28 cellular contexts compared by ENCODE assay signal in genomic region chr22:29668681-29669080, GRCh38. TPM values are rescaled to one million over a fixed set of nuclear protein-coding genes. Genes with fewer than 3 reads are reported as not detected.
A peak's percentile ranks its signal among the peaks of the same experiment; 100 is the strongest.
DNase-seq lines count a peak whose midpoint lies in the region; ATAC-seq, FAIRE-seq and TF ChIP-seq lines count a peak whose summit lies in the region.
"Had no signal": no experiment of that assay in that cellular context is flagged by ENCODE, and none has a peak within 500 bp of the region (broad histone marks: within the 10 kb centered on the region; RNA-seq: fewer than 3 reads in every experiment).

No MANE protein-coding gene starts in this region.

- H3K27ac Mint-ChIP-seq in stimulated activated effector memory CD8-positive, alpha-beta T cell treated with anti-CD3 and anti-CD28 coated beads, Interleukin-12 subunit alpha, Interleukin-12 subunit beta, amount 100 ng/mL, for 72 hours = no peak overlapping the region
- H3K27ac Mint-ChIP-seq: CD14-positive monocyte; CD4-positive, CD25-positive, alpha-beta regulatory T cell; CD8-positive, alpha-beta memory T cell had no signal

- TF ChIP-seq POLR2A in GM12891 (IDR thresholded peaks at IDR 0.05; ENCODE audit: low read depth, low read length) = no peak

- no peak for FAIRE-seq in GM12891 (lab: Jason Lieb, UNC)
- FAIRE-seq: A204.1, G401.6, GM12892, GM18507 had no signal

- H3K4me1 Mint-ChIP-seq in stimulated activated effector memory CD8-positive, alpha-beta T cell treated with anti-CD3 and anti-CD28 coated beads, Interleukin-12 subunit alpha, Interleukin-12 subunit beta, amount 100 ng/mL, for 72 hours = no peaks in the 10 kb centered on the region
- H3K4me1 Mint-ChIP-seq: CD14-positive monocyte; CD4-positive, CD25-positive, alpha-beta regulatory T cell; CD8-positive, alpha-beta memory T cell had no signal

- ATAC-seq in stimulated activated effector memory CD8-positive, alpha-beta T cell treated with anti-CD3 and anti-CD28 coated beads, Interleukin-12 subunit alpha, Interleukin-12 subunit beta, amount 100 ng/mL, for 72 hours = no peak

- peaks cover 89% of the 10 kb centered on the region for H3K36me3 Mint-ChIP-seq in stimulated activated effector memory CD8-positive, alpha-beta T cell treated with anti-CD3 and anti-CD28 coated beads, Interleukin-12 subunit alpha, Interleukin-12 subunit beta, amount 100 ng/mL, for 72 hours

- no peak overlapping the region for H3K4me3 Mint-ChIP-seq in stimulated activated effector memory CD8-positive, alpha-beta T cell treated with anti-CD3 and anti-CD28 coated beads, Interleukin-12 subunit alpha, Interleukin-12 subunit beta, amount 100 ng/mL, for 72 hours
- H3K4me3 Mint-ChIP-seq: CD14-positive monocyte; CD4-positive, CD25-positive, alpha-beta regulatory T cell; CD8-positive, alpha-beta memory T cell had no signal

- H3K9me3 Mint-ChIP-seq in stimulated activated effector memory CD8-positive, alpha-beta T cell treated with anti-CD3 and anti-CD28 coated beads, Interleukin-12 subunit alpha, Interleukin-12 subunit beta, amount 100 ng/mL, for 72 hours = no peaks in the 10 kb centered on the region
- H3K9me3 Mint-ChIP-seq: CD14-positive monocyte; CD4-positive, alpha-beta memory T cell; CD4-positive, CD25-positive, alpha-beta regulatory T cell; CD8-positive, alpha-beta memory T cell had no signal

- DNase-seq in NCI-H2171 (lab: John Stamatoyannopoulos, UW) (peak; percentile 45), cerebellar cortex (ENCODE audit: low spot score) (peak; percentile 90), cerebellum (ENCODE audit: low spot score) (peak; percentile 80), GM12891 (ENCODE audit: insufficient read length, low spot score) (no peak), NCI-H69 (lab: John Stamatoyannopoulos, UW) (no peak)
- DNase-seq in stimulated activated effector memory CD8-positive, alpha-beta T cell treated with anti-CD3 and anti-CD28 coated beads, Interleukin-12 subunit alpha, Interleukin-12 subunit beta, amount 100 ng/mL, for 72 hours (ENCODE audit: low spot score in 2 of 2) = no peak
- DNase-seq in activated CD4-positive, CD25-positive, alpha-beta regulatory T cell treated with anti-CD3 and anti-CD28 coated beads, Interleukin-2, amount 50 U/mL, for 72 hours = no peak
- DNase-seq: 8988T; ACHN; BE2C; CD4-positive, alpha-beta memory T cell; CD4-positive, CD25-positive, alpha-beta regulatory T cell; CD8-positive, alpha-beta memory T cell; COR-L47; DMS 273 treated with DMSO at 0.1 percent for 48 hours; DMS153; DMS53; DMS79; DND-41; EL; GF-D8 had no signal

TF ChIP-seq in GM12891, 5 proteins besides CTCF, POLR2A, EP300 and RAD21:
- TF ChIP-seq POLR2AphosphoS5 (IDR thresholded peaks at IDR 0.05; ENCODE audit: low read depth, low read length) = no peak
- TF ChIP-seq SPI1 (IDR thresholded peaks at IDR 0.05; ENCODE audit: low read depth, low read length) = no peak
- no peak for TF ChIP-seq POU2F2 (IDR thresholded peaks at IDR 0.05; ENCODE audit: low read depth, low read length)
- no peak for TF ChIP-seq TAF1 (IDR thresholded peaks at IDR 0.05; ENCODE audit: low read depth, low read length)

RNA-seq across cellular contexts. Expression of gene CABP7, which starts 51.1 kb away (rescaled TPM):
- total RNA-seq in cerebellum = 12.5 TPM
- polyA plus RNA-seq in GM12891 (2012; ENCODE audit: low read depth, missing spikeins) = 0.03 TPM
- total RNA-seq: A673; CD4-positive, alpha-beta memory T cell had no signal
- polyA plus RNA-seq: AG04450; CD8-positive, alpha-beta memory T cell had no signal

Comparison
In these comparisons a context has a peak if more than half of its experiments do, and no peak if none do; other contexts are left out.
1. DNase-seq: peak in NCI-H2171 (single experiment), cerebellar cortex (single experiment) and cerebellum (single experiment); none in stimulated activated effector memory CD8-positive, alpha-beta T cell treated with anti-CD3 and anti-CD28 coated beads, Interleukin-12 subunit alpha, Interleukin-12 subunit beta, amount 100 ng/mL, for 72 hours (0 of 2), activated CD4-positive, CD25-positive, alpha-beta regulatory T cell treated with anti-CD3 and anti-CD28 coated beads, Interleukin-2, amount 50 U/mL, for 72 hours (single experiment), GM12891 (single experiment) and NCI-H69 (single experiment).